8 cellular contexts compared by ENCODE assay signal in genomic region chr16:11583889-11584565, GRCh38.
DNase-seq lines count a peak whose midpoint lies in the region; ATAC-seq and TF ChIP-seq lines count a peak whose summit lies in the region.

No MANE protein-coding gene starts in this region.

- H3K27ac Mint-ChIP-seq in activated naive CD4-positive, alpha-beta T cell treated with anti-CD3 and anti-CD28 coated beads, Interleukin-2, amount 50 U/mL, for 24 hours: peak overlapping the region; percentile 99

- H3K4me1 ChIP-seq in tibial artery: peaks cover 0 to 46% (median 23%) of the 10 kb centered on the region in 4 donors

- peaks cover 6% of the 10 kb centered on the region for H3K9me3 ChIP-seq in iPS-18c (ENCODE audit: control insufficient read depth, insufficient read depth, low read length)
- no peaks in the 10 kb centered on the region for H3K9me3 ChIP-seq in tibial artery

- no peak for TF ChIP-seq CTCF in VCaP (conservative IDR thresholded peaks at IDR 0.05)
- no peak for TF ChIP-seq CTCF in tibial artery (IDR thresholded peaks at IDR 0.05)

- no peak for ATAC-seq in GM19324 (IDR thresholded peaks at IDR 0.05; ENCODE audit: low FRiP score, unreplicated experiment)

- H3K4me3 ChIP-seq in iPS-18c (ENCODE audit: insufficient read depth, low read depth, low read length) (0 out of 2 replicates have a peak overlapping the region, but pooled peaks have one; percentile 15), tibial artery (peak overlapping the region in 1 of 2 donors; percentile 12)

- peak overlapping the region; percentile 99 for H3K4me3 Mint-ChIP-seq in activated naive CD4-positive, alpha-beta T cell treated with anti-CD3 and anti-CD28 coated beads, Interleukin-2, amount 50 U/mL, for 24 hours

- H3K27me3 Mint-ChIP-seq in activated naive CD4-positive, alpha-beta T cell treated with anti-CD3 and anti-CD28 coated beads, Interleukin-2, amount 50 U/mL, for 24 hours: no peaks in the 10 kb centered on the region

- H3K36me3 Mint-ChIP-seq in activated naive CD4-positive, alpha-beta T cell treated with anti-CD3 and anti-CD28 coated beads, Interleukin-2, amount 50 U/mL, for 24 hours: peaks cover 2% of the 10 kb centered on the region

- H3K9me3 Mint-ChIP-seq in activated naive CD4-positive, alpha-beta T cell treated with anti-CD3 and anti-CD28 coated beads, Interleukin-2, amount 50 U/mL, for 24 hours: no peaks in the 10 kb centered on the region

- H3K4me1 Mint-ChIP-seq in activated naive CD4-positive, alpha-beta T cell treated with anti-CD3 and anti-CD28 coated beads, Interleukin-2, amount 50 U/mL, for 24 hours: peaks cover 58% of the 10 kb centered on the region

- H3K27me3 ChIP-seq in tibial artery: no peaks in the 10 kb centered on the region

- no peak for DNase-seq in activated naive CD4-positive, alpha-beta T cell treated with anti-CD3 and anti-CD28 coated beads, Interleukin-2, amount 50 U/mL, for 16 hours
- DNase-seq in tibial artery (peak in 1 of 2 donors; percentile 42), SW480 (ENCODE audit: low spot score) (no peak)
- DNase-seq in stimulated activated CD8-positive, alpha-beta memory T cell treated with anti-CD3 and anti-CD28 coated beads, Interleukin-4, amount 100 ng/mL, for 48 hours: no peak

- H3K36me3 ChIP-seq in tibial artery: no peaks in the 10 kb centered on the region

- intact Hi-C loops in tibial artery (cut with DNase I; ENCODE audit: low total_unique reads): no loop called here

- H3K27ac ChIP-seq in VCaP (peak overlapping the region; percentile 80), tibial artery (peak overlapping the region; percentile 96)
